In the genomic region with DNA sequence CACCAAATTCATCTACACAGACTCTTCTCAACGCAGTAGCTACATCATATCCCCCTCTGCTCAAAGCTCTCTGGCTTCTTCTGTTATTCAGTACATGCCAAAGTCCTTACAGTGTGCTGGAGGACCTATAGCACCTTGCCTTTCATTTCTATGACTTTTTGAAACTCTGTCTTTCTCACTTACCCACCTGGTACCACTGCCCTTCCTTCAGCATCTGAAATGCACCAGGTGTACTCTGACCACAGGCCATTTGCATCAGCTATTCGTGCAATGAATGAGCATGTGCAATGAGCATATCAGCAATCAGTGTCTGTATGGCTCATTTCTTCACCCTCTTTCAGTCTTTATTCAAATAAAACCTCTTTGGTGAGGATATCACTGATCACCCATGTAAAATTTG, we compare ENCODE assay signal across 31 cellular contexts.
"Had no signal": no experiment of that assay in that cellular context is flagged by ENCODE, and none has a peak within 500 bp of the region (broad histone marks: within the 10 kb centered on the region; RNA-seq: fewer than 3 reads in every experiment).

No MANE protein-coding gene starts in this region.

- H3K27ac ChIP-seq: adrenal gland, ascending aorta, body of pancreas, breast epithelium, cardiac muscle cell had no signal

- H3K27me3 ChIP-seq: adrenal gland, ascending aorta, body of pancreas, breast epithelium, cardiac muscle cell had no signal

- ATAC-seq: activated naive CD4-positive, alpha-beta T cell treated with anti-CD3 and anti-CD28 coated beads, Interleukin-2, amount 50 U/mL, for 72 hours; activated naive CD8-positive, alpha-beta T cell treated with anti-CD3 and anti-CD28 coated beads, Interleukin-2, amount 50 U/mL, for 24 hours; activated T-cell treated with anti-CD3 and anti-CD28 coated beads, Interleukin-2, amount 50 U/mL, for 4 hours; activated T-cell treated with anti-CD3 and anti-CD28 coated beads, Interleukin-2, amount 50 U/mL, for 72 hours; activated T-helper 17 cell treated with anti-CD3 and anti-CD28 coated beads, Interleukin-2, amount 50 U/mL, for 72 hours; body of pancreas had no signal

- H3K36me3 ChIP-seq: adrenal gland, ascending aorta, breast epithelium, cardiac muscle cell had no signal

- H3K4me1 ChIP-seq: adrenal gland, body of pancreas, breast epithelium had no signal

- H3K9me3 ChIP-seq: ascending aorta had no signal

- DNase-seq: activated effector memory CD4-positive, alpha-beta T cell treated with anti-CD3 and anti-CD28 coated beads, Interleukin-2, amount 50 U/mL, for 16 hours; activated effector memory CD4-positive, alpha-beta T cell treated with Interleukin-2 at 50 U/mL for 16 hours; activated gamma-delta T cell; activated gamma-delta T cell treated with Interleukin-2 at 50 U/mL for 16 hours; activated naive CD4-positive, alpha-beta T cell; activated naive CD4-positive, alpha-beta T cell treated with anti-CD3 and anti-CD28 coated beads for 36 hours; activated naive CD4-positive, alpha-beta T cell treated with anti-CD3 and anti-CD28 coated beads, Interleukin-2, amount 10 ng/mL, durations not matched to agents 7 days and 5 days; activated naive CD4-positive, alpha-beta T cell treated with anti-CD3 and anti-CD28 coated beads, Interleukin-2, amount 50 U/mL, for 16 hours; activated naive CD4-positive, alpha-beta T cell treated with Interleukin-2 at 50 U/mL for 16 hours; activated naive CD8-positive, alpha-beta T cell treated with anti-CD3 and anti-CD28 coated beads for 36 hours; activated naive CD8-positive, alpha-beta T cell treated with anti-CD3 and anti-CD28 coated beads, Interleukin-2, amount 10 ng/mL, durations not matched to agents 7 days and 5 days; activated naive CD8-positive, alpha-beta T cell treated with anti-CD3 and anti-CD28 coated beads, Interleukin-2, amount 50 U/mL, for 24 hours; activated T-cell treated with anti-CD3 and anti-CD28 coated beads, Interleukin-2, amount 50 U/mL, for 1 hour; activated T-cell treated with anti-CD3 and anti-CD28 coated beads, Interleukin-2, amount 50 U/mL, for 24 hours; activated T-cell treated with anti-CD3 and anti-CD28 coated beads, Interleukin-2, amount 50 U/mL, for 4 hours; activated T-cell treated with anti-CD3 and anti-CD28 coated beads, Interleukin-2, amount 50 U/mL, for 48 hours; activated T-cell treated with anti-CD3 and anti-CD28 coated beads, Interleukin-2, amount 50 U/mL, for 72 hours; adrenal gland; amniotic stem cell; amygdala; anterior cingulate cortex; aorta; body of pancreas; caudate nucleus; central memory CD4-positive, alpha-beta T cell; cerebellar nuclear complex had no signal

- H3K4me3 ChIP-seq: adrenal gland, ascending aorta, body of pancreas, breast epithelium, cardiac muscle cell had no signal
